ENCODE assay signal across 2 cellular contexts in the genomic region with DNA sequence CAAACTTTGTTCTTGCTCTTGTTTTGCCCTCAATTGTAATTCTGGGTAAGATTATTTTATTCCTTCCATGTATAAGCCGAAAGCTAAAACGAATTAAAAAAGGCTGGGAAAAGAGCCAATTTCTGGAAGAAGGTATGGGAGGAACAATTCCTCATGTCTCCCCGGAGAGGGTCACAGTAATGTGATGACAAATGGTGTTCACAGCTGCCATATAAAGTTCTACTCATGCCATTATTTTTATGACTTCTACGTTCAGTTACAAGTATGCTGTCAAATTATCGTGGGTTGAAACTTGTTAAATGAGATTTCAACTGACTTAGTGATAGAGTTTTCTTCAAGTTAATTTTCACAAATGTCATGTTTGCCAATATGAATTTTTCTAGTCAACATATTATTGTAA.
TF ChIP-seq lines count a peak whose summit lies in the region.

No MANE protein-coding gene starts in this region.

TF ChIP-seq in HEK293, 187 proteins besides CTCF, POLR2A, EP300 and RAD21 (continues in another document):
- TF ChIP-seq ZNF701 (tag by site-specific recombination; IDR thresholded peaks at IDR 0.05): no peak
- no peak; the same call in 1 of the 2 replicates for TF ChIP-seq ZNF664 (tag by site-specific recombination; IDR thresholded peaks at IDR 0.05)
- no peak for TF ChIP-seq ZNF10 (tag by site-specific recombination; IDR thresholded peaks at IDR 0.05)
- peak; percentile 46; the same call in 1 of the 2 replicates for TF ChIP-seq IKZF3 (tag by site-specific recombination; IDR thresholded peaks at IDR 0.05)
- no peak for TF ChIP-seq GLI4 (tag by site-specific recombination; IDR thresholded peaks at IDR 0.05)
- 0 out of 2 replicates have a peak, but pooled peaks have one; percentile 28 for TF ChIP-seq ZEB2 (tag by site-specific recombination; IDR thresholded peaks at IDR 0.05)
- TF ChIP-seq, protein P1, sequence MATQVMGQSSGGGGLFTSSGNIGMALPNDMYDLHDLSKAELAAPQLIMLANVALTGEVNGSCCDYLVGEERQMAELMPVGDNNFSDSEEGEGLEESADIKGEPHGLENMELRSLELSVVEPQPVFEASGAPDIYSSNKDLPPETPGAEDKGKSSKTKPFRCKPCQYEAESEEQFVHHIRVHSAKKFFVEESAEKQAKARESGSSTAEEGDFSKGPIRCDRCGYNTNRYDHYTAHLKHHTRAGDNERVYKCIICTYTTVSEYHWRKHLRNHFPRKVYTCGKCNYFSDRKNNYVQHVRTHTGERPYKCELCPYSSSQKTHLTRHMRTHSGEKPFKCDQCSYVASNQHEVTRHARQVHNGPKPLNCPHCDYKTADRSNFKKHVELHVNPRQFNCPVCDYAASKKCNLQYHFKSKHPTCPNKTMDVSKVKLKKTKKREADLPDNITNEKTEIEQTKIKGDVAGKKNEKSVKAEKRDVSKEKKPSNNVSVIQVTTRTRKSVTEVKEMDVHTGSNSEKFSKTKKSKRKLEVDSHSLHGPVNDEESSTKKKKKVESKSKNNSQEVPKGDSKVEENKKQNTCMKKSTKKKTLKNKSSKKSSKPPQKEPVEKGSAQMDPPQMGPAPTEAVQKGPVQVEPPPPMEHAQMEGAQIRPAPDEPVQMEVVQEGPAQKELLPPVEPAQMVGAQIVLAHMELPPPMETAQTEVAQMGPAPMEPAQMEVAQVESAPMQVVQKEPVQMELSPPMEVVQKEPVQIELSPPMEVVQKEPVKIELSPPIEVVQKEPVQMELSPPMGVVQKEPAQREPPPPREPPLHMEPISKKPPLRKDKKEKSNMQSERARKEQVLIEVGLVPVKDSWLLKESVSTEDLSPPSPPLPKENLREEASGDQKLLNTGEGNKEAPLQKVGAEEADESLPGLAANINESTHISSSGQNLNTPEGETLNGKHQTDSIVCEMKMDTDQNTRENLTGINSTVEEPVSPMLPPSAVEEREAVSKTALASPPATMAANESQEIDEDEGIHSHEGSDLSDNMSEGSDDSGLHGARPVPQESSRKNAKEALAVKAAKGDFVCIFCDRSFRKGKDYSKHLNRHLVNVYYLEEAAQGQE (tag by site-specific recombination; IDR thresholded peaks at IDR 0.05): no peak
- TF ChIP-seq, protein P2, sequence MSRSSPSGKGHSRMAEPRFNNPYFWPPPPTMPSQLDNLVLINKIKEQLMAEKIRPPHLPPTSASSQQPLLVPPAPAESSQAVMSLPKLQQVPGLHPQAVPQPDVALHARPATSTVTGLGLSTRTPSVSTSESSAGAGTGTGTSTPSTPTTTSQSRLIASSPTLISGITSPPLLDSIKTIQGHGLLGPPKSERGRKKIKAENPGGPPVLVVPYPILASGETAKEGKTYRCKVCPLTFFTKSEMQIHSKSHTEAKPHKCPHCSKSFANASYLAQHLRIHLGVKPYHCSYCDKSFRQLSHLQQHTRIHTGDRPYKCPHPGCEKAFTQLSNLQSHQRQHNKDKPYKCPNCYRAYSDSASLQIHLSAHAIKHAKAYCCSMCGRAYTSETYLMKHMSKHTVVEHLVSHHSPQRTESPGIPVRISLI (tag by site-specific recombination; IDR thresholded peaks at IDR 0.05): no peak
- no peak for TF ChIP-seq KLF1 (tag by site-specific recombination; IDR thresholded peaks at IDR 0.05)
- TF ChIP-seq, protein P3, sequence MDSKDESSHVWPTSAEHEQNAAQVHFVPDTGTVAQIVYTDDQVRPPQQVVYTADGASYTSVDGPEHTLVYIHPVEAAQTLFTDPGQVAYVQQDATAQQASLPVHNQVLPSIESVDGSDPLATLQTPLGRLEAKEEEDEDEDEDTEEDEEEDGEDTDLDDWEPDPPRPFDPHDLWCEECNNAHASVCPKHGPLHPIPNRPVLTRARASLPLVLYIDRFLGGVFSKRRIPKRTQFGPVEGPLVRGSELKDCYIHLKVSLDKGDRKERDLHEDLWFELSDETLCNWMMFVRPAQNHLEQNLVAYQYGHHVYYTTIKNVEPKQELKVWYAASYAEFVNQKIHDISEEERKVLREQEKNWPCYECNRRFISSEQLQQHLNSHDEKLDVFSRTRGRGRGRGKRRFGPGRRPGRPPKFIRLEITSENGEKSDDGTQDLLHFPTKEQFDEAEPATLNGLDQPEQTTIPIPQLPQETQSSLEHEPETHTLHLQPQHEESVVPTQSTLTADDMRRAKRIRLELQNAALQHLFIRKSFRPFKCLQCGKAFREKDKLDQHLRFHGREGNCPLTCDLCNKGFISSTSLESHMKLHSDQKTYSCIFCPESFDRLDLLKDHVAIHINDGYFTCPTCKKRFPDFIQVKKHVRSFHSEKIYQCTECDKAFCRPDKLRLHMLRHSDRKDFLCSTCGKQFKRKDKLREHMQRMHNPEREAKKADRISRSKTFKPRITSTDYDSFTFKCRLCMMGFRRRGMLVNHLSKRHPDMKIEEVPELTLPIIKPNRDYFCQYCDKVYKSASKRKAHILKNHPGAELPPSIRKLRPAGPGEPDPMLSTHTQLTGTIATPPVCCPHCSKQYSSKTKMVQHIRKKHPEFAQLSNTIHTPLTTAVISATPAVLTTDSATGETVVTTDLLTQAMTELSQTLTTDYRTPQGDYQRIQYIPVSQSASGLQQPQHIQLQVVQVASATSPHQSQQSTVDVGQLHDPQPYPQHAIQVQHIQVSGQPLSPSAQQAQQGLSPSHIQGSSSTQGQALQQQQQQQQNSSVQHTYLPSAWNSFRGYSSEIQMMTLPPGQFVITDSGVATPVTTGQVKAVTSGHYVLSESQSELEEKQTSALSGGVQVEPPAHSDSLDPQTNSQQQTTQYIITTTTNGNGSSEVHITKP (tag by site-specific recombination; IDR thresholded peaks at IDR 0.05): no peak
- no peak for TF ChIP-seq ZNF747 (tag by site-specific recombination; IDR thresholded peaks at IDR 0.05)
- TF ChIP-seq SP7 (tag by site-specific recombination; IDR thresholded peaks at IDR 0.05): no peak
- TF ChIP-seq, protein P4, sequence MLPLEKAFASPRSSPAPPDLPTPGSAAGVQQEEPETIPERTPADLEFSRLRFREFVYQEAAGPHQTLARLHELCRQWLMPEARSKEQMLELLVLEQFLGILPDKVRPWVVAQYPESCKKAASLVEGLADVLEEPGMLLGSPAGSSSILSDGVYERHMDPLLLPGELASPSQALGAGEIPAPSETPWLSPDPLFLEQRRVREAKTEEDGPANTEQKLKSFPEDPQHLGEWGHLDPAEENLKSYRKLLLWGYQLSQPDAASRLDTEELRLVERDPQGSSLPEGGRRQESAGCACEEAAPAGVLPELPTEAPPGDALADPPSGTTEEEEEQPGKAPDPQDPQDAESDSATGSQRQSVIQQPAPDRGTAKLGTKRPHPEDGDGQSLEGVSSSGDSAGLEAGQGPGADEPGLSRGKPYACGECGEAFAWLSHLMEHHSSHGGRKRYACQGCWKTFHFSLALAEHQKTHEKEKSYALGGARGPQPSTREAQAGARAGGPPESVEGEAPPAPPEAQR (tag by site-specific recombination; IDR thresholded peaks at IDR 0.05): no peak
- TF ChIP-seq, protein P5, sequence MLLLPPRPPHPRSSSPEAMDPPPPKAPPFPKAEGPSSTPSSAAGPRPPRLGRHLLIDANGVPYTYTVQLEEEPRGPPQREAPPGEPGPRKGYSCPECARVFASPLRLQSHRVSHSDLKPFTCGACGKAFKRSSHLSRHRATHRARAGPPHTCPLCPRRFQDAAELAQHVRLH (tag by site-specific recombination; IDR thresholded peaks at IDR 0.05): 0 out of 2 replicates have a peak, but pooled peaks have one; percentile 48
- no peak for TF ChIP-seq ZNF121 (tag by site-specific recombination; IDR thresholded peaks at IDR 0.05)
- no peak for TF ChIP-seq ZNF76 (tag by site-specific recombination; IDR thresholded peaks at IDR 0.05; ENCODE audit: borderline replicate concordance, low read depth)
- no peak for TF ChIP-seq ZNF544 (tag by site-specific recombination; IDR thresholded peaks at IDR 0.05)

TF ChIP-seq in endothelial cell of umbilical vein, 7 proteins besides CTCF, POLR2A, EP300 and RAD21:
- TF ChIP-seq POLR2AphosphoS5 (IDR thresholded peaks at IDR 0.05; ENCODE audit: insufficient read depth, low read depth, low read length): no peak
- TF ChIP-seq MYC (IDR thresholded peaks at IDR 0.05; ENCODE audit: low read depth, low read length): no peak
- TF ChIP-seq JUN (IDR thresholded peaks at IDR 0.05; ENCODE audit: borderline replicate concordance, insufficient read depth, insufficient read length, low read depth): no peak
- no peak for TF ChIP-seq GATA2 (IDR thresholded peaks at IDR 0.05; ENCODE audit: insufficient read depth, insufficient read length, low read depth, low read length)
- TF ChIP-seq, protein P6, sequence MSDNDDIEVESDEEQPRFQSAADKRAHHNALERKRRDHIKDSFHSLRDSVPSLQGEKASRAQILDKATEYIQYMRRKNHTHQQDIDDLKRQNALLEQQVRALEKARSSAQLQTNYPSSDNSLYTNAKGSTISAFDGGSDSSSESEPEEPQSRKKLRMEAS (IDR thresholded peaks at IDR 0.05; ENCODE audit: insufficient read depth, insufficient read length): no peak
- no peak for TF ChIP-seq EZH2 (IDR thresholded peaks at IDR 0.05; ENCODE audit: borderline replicate concordance, low read depth, low read length, severe bottlenecking)
- no peak for TF ChIP-seq FOS (IDR thresholded peaks at IDR 0.05; ENCODE audit: borderline replicate concordance, insufficient read depth, low read length)
